Comparison of ENCODE assay signal across 8 cellular contexts in the genomic region with DNA sequence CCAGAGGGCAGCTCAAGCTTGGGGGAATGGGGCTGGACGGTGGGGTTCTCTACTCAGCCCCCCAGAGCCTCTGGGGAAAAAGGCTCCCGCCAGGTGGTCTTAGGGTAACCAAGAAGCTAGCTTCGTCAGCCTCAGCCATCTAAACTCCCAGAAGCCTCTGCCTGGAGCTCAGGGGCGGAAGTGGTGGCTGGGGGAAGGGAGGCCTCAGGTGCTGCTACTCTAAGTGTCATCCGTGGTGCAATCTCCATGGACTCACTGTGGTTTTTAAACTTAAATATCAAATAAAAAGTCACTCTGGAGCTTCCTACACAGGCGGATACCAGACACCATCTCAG. TPM values are rescaled to one million over a fixed set of nuclear protein-coding genes. Genes with fewer than 3 reads are reported as not detected.
DNase-seq lines count a peak whose midpoint lies in the region; ATAC-seq, FAIRE-seq and TF ChIP-seq lines count a peak whose summit lies in the region.

No MANE protein-coding gene starts in this region.

- peak; percentile 72 for ATAC-seq in GM18868 (IDR thresholded peaks at IDR 0.05; ENCODE audit: unreplicated experiment)
- peak; percentile 65 for ATAC-seq in HG03025 (IDR thresholded peaks at IDR 0.05; ENCODE audit: low FRiP score, unreplicated experiment)
- peak; percentile 80 to 83 (median 81) for ATAC-seq in T-cell (replicated peaks in 1 of 4)

- CTCF ChIA-PET in T-cell (lab: Charles Lee): interaction anchor here in 1 of 2 donors (0.8 to 1.3 kb wide), 2 partner anchors 54 to 56 kb away, joined by 3 to 14 read pairs; partner anchors contain the start of gene SPDL1

- H3K27ac ChIP-seq in astrocyte (ENCODE audit: low read depth, low read length) (no peak overlapping the region), spleen (peak overlapping the region; percentile 82 to 95 (median 90)), kidney (ENCODE audit: low read depth in 2 of 2, low read length in 2 of 2) (no peak overlapping the region)

- H3K9ac ChIP-seq in astrocyte (ENCODE audit: low read length) (no peak overlapping the region), kidney (ENCODE audit: low read length in 2 of 2) (no peak overlapping the region)

- H3K4me1 Mint-ChIP-seq in T-cell: peaks cover 58 to 61% (median 59%) of the 10 kb centered on the region in 3 donors
- H3K4me1 Mint-ChIP-seq in astrocyte (ENCODE audit: low read depth, unreplicated experiment): no peaks in the 10 kb centered on the region

- FAIRE-seq in astrocyte (lab: Jason Lieb, UNC) (no peak), kidney (lab: Jason Lieb, UNC) (no peak)

- no peaks in the 10 kb centered on the region for H3K79me2 ChIP-seq in astrocyte (ENCODE audit: insufficient read depth, low read length)

- H3K27ac Mint-ChIP-seq in T-cell (peak overlapping the region; percentile 90 to 92), astrocyte (ENCODE audit: unreplicated experiment) (peak overlapping the region; percentile 12)

- H3K4me3 ChIP-seq in astrocyte (ENCODE audit: insufficient read depth, low read depth, low read length) (no peak overlapping the region), spleen (peak overlapping the region; percentile 49 to 91 (median 76)), kidney (ENCODE audit: low read length in 2 of 2) (no peak overlapping the region)

- no peaks in the 10 kb centered on the region for H3K27me3 ChIP-seq in astrocyte (ENCODE audit: insufficient read depth, low read length)
- peaks cover 0 to 16% (median 0%) of the 10 kb centered on the region in 7 donors for H3K27me3 ChIP-seq in spleen (replicated peaks in 1 of 7)

- H3K4me3 Mint-ChIP-seq in T-cell (peak overlapping the region; percentile 89 to 96 (median 90)), astrocyte (ENCODE audit: unreplicated experiment) (no peak overlapping the region)

- intact Hi-C loops in spleen (cut with DNase I; ENCODE audit: low total_unique reads) (no loop called here), kidney (cut with DNase I) (no loop called here)

- peak overlapping the region; percentile 87 for H2AFZ ChIP-seq in astrocyte (ENCODE audit: low read depth, low read length)

- H4K20me1 ChIP-seq in astrocyte (ENCODE audit: insufficient read depth, low read length): no peaks in the 10 kb centered on the region

- peaks cover 4 to 12% (median 7%) of the 10 kb centered on the region in 3 donors for H3K9me3 Mint-ChIP-seq in T-cell
- H3K9me3 Mint-ChIP-seq in astrocyte (ENCODE audit: unreplicated experiment): peaks cover 20% of the 10 kb centered on the region

- TF ChIP-seq CTCF in astrocyte (IDR thresholded peaks at IDR 0.05; ENCODE audit: insufficient read depth, low read depth, low read length): no peak
- no peak for TF ChIP-seq CTCF in spleen (IDR thresholded peaks at IDR 0.05 in 8 of 11, conservative IDR thresholded peaks at IDR 0.05 in 3 of 11)
- no peak for TF ChIP-seq CTCF in kidney (IDR thresholded peaks at IDR 0.05; ENCODE audit: borderline replicate concordance, extremely low read depth, insufficient read depth)

- POLR2A ChIA-PET in T-cell (lab: Charles Lee): interaction anchor here (1.0 kb wide), 2 partner anchors 11 to 54 kb away, joined by 3 to 6 read pairs; partner anchors contain the start of gene SPDL1 (in 1 of the 2)

- H3K4me1 ChIP-seq in astrocyte (ENCODE audit: insufficient read depth, low read length) (no peaks in the 10 kb centered on the region), spleen (peaks cover 7 to 68% (median 59%) of the 10 kb centered on the region in 6 donors), kidney (ENCODE audit: control insufficient read depth in 1 of 2, insufficient read depth in 1 of 2, low read depth in 1 of 2, low read length in 2 of 2) (no peaks in the 10 kb centered on the region)

- peak overlapping the region; percentile 80 for H3K4me2 ChIP-seq in astrocyte (ENCODE audit: low read length)

- H3K27me3 Mint-ChIP-seq in T-cell: no peaks in the 10 kb centered on the region
- H3K27me3 Mint-ChIP-seq in astrocyte (ENCODE audit: low read depth, unreplicated experiment): peaks cover 23% of the 10 kb centered on the region

- H3K36me3 ChIP-seq in astrocyte (ENCODE audit: insufficient read depth, low read length) (no peaks in the 10 kb centered on the region), spleen (peaks cover 0 to 22% (median 0%) of the 10 kb centered on the region in 6 donors), kidney (ENCODE audit: control insufficient read depth in 1 of 2, insufficient read depth in 2 of 2, low read length in 2 of 2) (no peaks in the 10 kb centered on the region)

- TF ChIP-seq POLR2A in spleen (IDR thresholded peaks at IDR 0.05): no peak

- 19 to 26% (median 24%) methylated on average over 5 to 6 of the region's 6 CpGs for WGBS in spleen, 5 donors

- DNase-seq in T-cell (peak; percentile 49 to 83 (median 72)), astrocyte (ENCODE audit: low read depth) (no peak), spleen (peak; percentile 95), mesenteric fat pad (ENCODE audit: low spot score) (no peak), NCI-H69 (lab: John Stamatoyannopoulos, UW) (no peak), kidney (no peak)

- H3K36me3 Mint-ChIP-seq in T-cell: peaks cover 35% of the 10 kb centered on the region
- no peaks in the 10 kb centered on the region for H3K36me3 Mint-ChIP-seq in astrocyte (ENCODE audit: low read depth, unreplicated experiment)

- H3K9me3 ChIP-seq in astrocyte (ENCODE audit: insufficient read depth, low read depth, low read length): peaks cover 5% of the 10 kb centered on the region
- peaks cover 0 to 23% (median 10%) of the 10 kb centered on the region in 8 donors for H3K9me3 ChIP-seq in spleen
- peaks cover 2 to 7% of the 10 kb centered on the region in 2 donors for H3K9me3 ChIP-seq in kidney (ENCODE audit: control insufficient read depth in 1 of 2, low read length in 2 of 2)

RNA-seq across cellular contexts. Expression of gene DOCK2, which starts 0.7 kb away (rescaled TPM):
- total RNA-seq in T-cell (100 to 1,000 TPM; 168 to 303 (median 197) TPM), astrocyte (0.43 and 0.66 TPM in 2 replicates), spleen (100 to 1,000 TPM; 179 to 321 (median 217) TPM), mesenteric fat pad (49.4 TPM), kidney (42.0 TPM)
- polyA plus RNA-seq in spleen (10 to 100 TPM; 30.6 to 48.6 (median 39.6) TPM), kidney (ENCODE audit: insufficient read depth, low read depth, low replicate concordance) (1.0 TPM)

RNA-seq across cellular contexts. Expression of gene SPDL1, which starts 54.2 kb away (rescaled TPM):
- total RNA-seq in T-cell (10 to 100 TPM in 4 of 5 donors, 1 to 10 TPM in 1; 3.2 to 13.8 (median 11.9) TPM), astrocyte (20.2 and 27.0 TPM in 2 replicates), spleen (10 to 100 TPM in 6 of 7 donors, 1 to 10 TPM in 1; 9.0 to 15.7 (median 12.2) TPM), mesenteric fat pad (7.0 TPM), kidney (6.8 TPM)
- polyA plus RNA-seq in spleen (1 to 10 TPM; 5.2 to 7.4 (median 5.4) TPM), kidney (ENCODE audit: insufficient read depth, low read depth, low replicate concordance) (3.2 TPM)

Comparison
In these comparisons a context has a peak if more than half of its experiments do, and no peak if none do; other contexts are left out.
1. DNase-seq: peak in T-cell (34 of 34) and spleen (single experiment); none in astrocyte (single experiment), mesenteric fat pad (single experiment), NCI-H69 (single experiment) and kidney (single experiment).
2. H3K27ac ChIP-seq: peak in spleen (8 of 8); none in astrocyte (single experiment) and kidney (0 of 2).
3. H3K4me3 ChIP-seq: peak in spleen (8 of 8); none in astrocyte (single experiment) and kidney (0 of 2).
4. RNA of gene DOCK2, which starts 0.7 kb away (total RNA-seq): 179 to 321 TPM in spleen, 168 to 303 TPM in T-cell, 49.4 TPM in mesenteric fat pad (single experiment) and 42.0 TPM in kidney (single experiment); 0.43 to 0.66 TPM in astrocyte; every median in the first group is over 10 times any median in the second.
5. Peak in every context shown above with its lines, with median percentiles within 50 percentile points of each other: ATAC-seq.